Comparison of ENCODE assay signal across 13 cellular contexts in genomic region chr1:37574834-37575479, GRCh38.
A peak's percentile ranks its signal among the peaks of the same experiment; 100 is the strongest.
DNase-seq lines count a peak whose midpoint lies in the region; ATAC-seq and TF ChIP-seq lines count a peak whose summit lies in the region.
"Had no signal": no experiment of that assay in that cellular context is flagged by ENCODE, and none has a peak within 500 bp of the region (broad histone marks: within the 10 kb centered on the region; RNA-seq: fewer than 3 reads in every experiment).

No MANE protein-coding gene starts in this region.

- intact Hi-C loops in tibial artery (cut with DNase I; ENCODE audit: low total_unique reads): no loop called here

- no peaks in the 10 kb centered on the region for H3K4me1 ChIP-seq in tibial artery

- no peaks in the 10 kb centered on the region for H3K27me3 ChIP-seq in tibial artery

- peaks cover 82 to 100% (median 89%) of the 10 kb centered on the region in 3 donors for H3K36me3 ChIP-seq in tibial artery

- DNase-seq in AG08396 (ENCODE audit: low spot score) (peak; percentile 36), HS-5 (ENCODE audit: low read depth) (peak; percentile 82), hepatic stellate cell (ENCODE audit: low spot score) (peak; percentile 39), DMS79 (lab: John Stamatoyannopoulos, UW) (no peak), tibial artery (no peak), NCI-H1436 (lab: John Stamatoyannopoulos, UW) (no peak), NCI-H1105 treated with DMSO at 0.1 percent for 48 hours (lab: John Stamatoyannopoulos, UW) (no peak)
- no peak for DNase-seq in activated naive CD8-positive, alpha-beta T cell treated with anti-CD3 and anti-CD28 coated beads, Interleukin-2, amount 50 U/mL, for 24 hours
- DNase-seq: CD8-positive, alpha-beta T cell; naive B cell; NCI-H345; stimulated activated naive CD4-positive, alpha-beta T cell treated with Interleukin-2 at 50 U/mL for 16 hours had no signal

- no peaks in the 10 kb centered on the region for H3K9me3 ChIP-seq in tibial artery

- H3K27ac Mint-ChIP-seq in activated naive CD8-positive, alpha-beta T cell treated with anti-CD3 and anti-CD28 coated beads, Interleukin-2, amount 50 U/mL, for 24 hours: peak overlapping the region; percentile 81
- H3K27ac Mint-ChIP-seq: CD8-positive, alpha-beta T cell; naive B cell had no signal

- H3K4me1 Mint-ChIP-seq in activated naive CD8-positive, alpha-beta T cell treated with anti-CD3 and anti-CD28 coated beads, Interleukin-2, amount 50 U/mL, for 24 hours: peaks cover 59% of the 10 kb centered on the region

- no peaks in the 10 kb centered on the region for H3K27me3 Mint-ChIP-seq in activated naive CD8-positive, alpha-beta T cell treated with anti-CD3 and anti-CD28 coated beads, Interleukin-2, amount 50 U/mL, for 24 hours
- H3K27me3 Mint-ChIP-seq: naive B cell had no signal

- H3K4me3 ChIP-seq in tibial artery: no peak overlapping the region
- H3K4me3 ChIP-seq: SK-N-MC had no signal

- H3K36me3 Mint-ChIP-seq in activated naive CD8-positive, alpha-beta T cell treated with anti-CD3 and anti-CD28 coated beads, Interleukin-2, amount 50 U/mL, for 24 hours (ENCODE audit: low read depth): peaks cover 79% of the 10 kb centered on the region

- ATAC-seq in activated naive CD8-positive, alpha-beta T cell treated with anti-CD3 and anti-CD28 coated beads, Interleukin-2, amount 50 U/mL, for 24 hours: peak; percentile 43
- ATAC-seq: CD8-positive, alpha-beta T cell had no signal

- no peaks in the 10 kb centered on the region for H3K9me3 Mint-ChIP-seq in activated naive CD8-positive, alpha-beta T cell treated with anti-CD3 and anti-CD28 coated beads, Interleukin-2, amount 50 U/mL, for 24 hours
- H3K9me3 Mint-ChIP-seq: CD8-positive, alpha-beta T cell; naive B cell had no signal

- no peak overlapping the region for H3K27ac ChIP-seq in tibial artery
- H3K27ac ChIP-seq: SK-N-MC had no signal

- no peak overlapping the region for H3K4me3 Mint-ChIP-seq in activated naive CD8-positive, alpha-beta T cell treated with anti-CD3 and anti-CD28 coated beads, Interleukin-2, amount 50 U/mL, for 24 hours
- H3K4me3 Mint-ChIP-seq: CD8-positive, alpha-beta T cell had no signal

- no peak for TF ChIP-seq CTCF in tibial artery (IDR thresholded peaks at IDR 0.05)

Comparison
In these comparisons a context has a peak if more than half of its experiments do, and no peak if none do; other contexts are left out.
1. DNase-seq: peak in AG08396 (single experiment), HS-5 (single experiment) and hepatic stellate cell (single experiment); none in activated naive CD8-positive, alpha-beta T cell treated with anti-CD3 and anti-CD28 coated beads, Interleukin-2, amount 50 U/mL, for 24 hours (single experiment), DMS79 (single experiment), tibial artery (0 of 2), NCI-H1436 (single experiment) and NCI-H1105 treated with DMSO at 0.1 percent for 48 hours (single experiment).